ENCODE assay signal across 3 cellular contexts in the genomic region with DNA sequence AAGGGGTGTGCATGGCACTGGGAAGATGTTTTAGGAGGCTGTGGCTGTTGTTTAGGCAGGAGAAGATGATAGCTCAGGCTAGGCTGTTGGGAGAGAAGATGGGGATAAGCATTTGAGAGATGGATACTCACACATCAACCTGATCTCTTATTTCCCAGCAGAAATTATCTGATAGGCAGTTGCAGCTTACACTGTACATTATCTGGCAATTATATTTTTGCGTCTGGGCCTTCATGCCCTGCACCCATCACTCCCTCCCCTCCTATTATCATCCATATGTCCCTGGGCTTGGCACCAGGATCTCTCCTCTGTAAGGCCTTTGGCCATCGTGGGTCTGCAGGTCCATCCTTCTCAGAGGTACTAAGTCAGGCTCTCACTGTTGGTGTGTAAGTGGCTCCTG.
A peak's percentile ranks its signal among the peaks of the same experiment; 100 is the strongest.
TF ChIP-seq lines count a peak whose summit lies in the region.

No MANE protein-coding gene starts in this region.

TF ChIP-seq in SK-N-SH, 30 proteins besides CTCF, POLR2A, EP300 and RAD21:
- TF ChIP-seq RCOR1 (IDR thresholded peaks at IDR 0.05; ENCODE audit: low read length) (peak; percentile 69; the same call in 1 of the 2 replicates), FOXJ3 (CRISPR knock-in tag; IDR thresholded peaks at IDR 0.05) (peak; percentile 47; the same call in 1 of the 2 replicates), GATA2 (CRISPR knock-in tag; IDR thresholded peaks at IDR 0.05) (peak; percentile 75), MEF2A (IDR thresholded peaks at IDR 0.05; ENCODE audit: borderline replicate concordance, low read depth) (no peak), CHD2 (IDR thresholded peaks at IDR 0.05; ENCODE audit: low read length, partially characterized antibody) (peak; percentile 41)
- TF ChIP-seq, protein P1, sequence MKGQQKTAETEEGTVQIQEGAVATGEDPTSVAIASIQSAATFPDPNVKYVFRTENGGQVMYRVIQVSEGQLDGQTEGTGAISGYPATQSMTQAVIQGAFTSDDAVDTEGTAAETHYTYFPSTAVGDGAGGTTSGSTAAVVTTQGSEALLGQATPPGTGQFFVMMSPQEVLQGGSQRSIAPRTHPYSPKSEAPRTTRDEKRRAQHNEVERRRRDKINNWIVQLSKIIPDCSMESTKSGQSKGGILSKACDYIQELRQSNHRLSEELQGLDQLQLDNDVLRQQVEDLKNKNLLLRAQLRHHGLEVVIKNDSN (IDR thresholded peaks at IDR 0.05; ENCODE audit: borderline replicate concordance, low read depth): no peak
TF ChIP-seq in SK-N-SH: peak in this region for 4.

TF ChIP-seq in SK-N-SH treated with all-trans-retinoic acid at 6 μM for 48 hours, 23 proteins besides CTCF, POLR2A, EP300 and RAD21:
- TF ChIP-seq OSR1 (CRISPR knock-in tag; IDR thresholded peaks at IDR 0.05) (no peak), ARNTL (CRISPR knock-in tag; IDR thresholded peaks at IDR 0.05; ENCODE audit: borderline replicate concordance, low read depth) (no peak)
- TF ChIP-seq, protein P2, sequence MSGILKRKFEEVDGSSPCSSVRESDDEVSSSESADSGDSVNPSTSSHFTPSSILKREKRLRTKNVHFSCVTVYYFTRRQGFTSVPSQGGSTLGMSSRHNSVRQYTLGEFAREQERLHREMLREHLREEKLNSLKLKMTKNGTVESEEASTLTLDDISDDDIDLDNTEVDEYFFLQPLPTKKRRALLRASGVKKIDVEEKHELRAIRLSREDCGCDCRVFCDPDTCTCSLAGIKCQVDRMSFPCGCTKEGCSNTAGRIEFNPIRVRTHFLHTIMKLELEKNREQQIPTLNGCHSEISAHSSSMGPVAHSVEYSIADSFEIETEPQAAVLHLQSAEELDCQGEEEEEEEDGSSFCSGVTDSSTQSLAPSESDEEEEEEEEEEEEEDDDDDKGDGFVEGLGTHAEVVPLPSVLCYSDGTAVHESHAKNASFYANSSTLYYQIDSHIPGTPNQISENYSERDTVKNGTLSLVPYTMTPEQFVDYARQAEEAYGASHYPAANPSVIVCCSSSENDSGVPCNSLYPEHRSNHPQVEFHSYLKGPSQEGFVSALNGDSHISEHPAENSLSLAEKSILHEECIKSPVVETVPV (CRISPR knock-in tag; IDR thresholded peaks at IDR 0.05): no peak

TF ChIP-seq in H1, 55 proteins besides CTCF, POLR2A, EP300 and RAD21:
- no peak for TF ChIP-seq CHD1 (IDR thresholded peaks at IDR 0.05; ENCODE audit: low read depth, low read length)
- TF ChIP-seq CEBPB (IDR thresholded peaks at IDR 0.05; ENCODE audit: low read depth, low read length): no peak
- no peak for TF ChIP-seq SIRT6 (IDR thresholded peaks at IDR 0.05; ENCODE audit: low read length)
- TF ChIP-seq HDAC2 (IDR thresholded peaks at IDR 0.05; ENCODE audit: borderline replicate concordance in 1 of 2, low read depth in 2 of 2, low read length in 2 of 2): no peak
- TF ChIP-seq RBBP5 (IDR thresholded peaks at IDR 0.05; ENCODE audit: borderline replicate concordance, low read depth, low read length): no peak
- TF ChIP-seq BRCA1 (IDR thresholded peaks at IDR 0.05; ENCODE audit: low read depth, low read length): no peak
- no peak for TF ChIP-seq RXRA (IDR thresholded peaks at IDR 0.05; ENCODE audit: insufficient read depth, low read depth, low read length)
- no peak for TF ChIP-seq EGR1 (IDR thresholded peaks at IDR 0.05; ENCODE audit: borderline replicate concordance, low read depth, low read length)
- no peak for TF ChIP-seq JUND (IDR thresholded peaks at IDR 0.05; ENCODE audit: low read length)
- TF ChIP-seq CTBP2 (IDR thresholded peaks at IDR 0.05; ENCODE audit: borderline replicate concordance, insufficient read depth, insufficient read length, low read length): no peak
- TF ChIP-seq GABPA (IDR thresholded peaks at IDR 0.05; ENCODE audit: borderline replicate concordance, insufficient read depth, low read length): no peak
- no peak for TF ChIP-seq MAFK (IDR thresholded peaks at IDR 0.05; ENCODE audit: low read depth, low read length)
- no peak for TF ChIP-seq NANOG (IDR thresholded peaks at IDR 0.05; ENCODE audit: insufficient read depth, low read depth, low read length, poor library complexity, severe bottlenecking)
